In the genomic region with DNA sequence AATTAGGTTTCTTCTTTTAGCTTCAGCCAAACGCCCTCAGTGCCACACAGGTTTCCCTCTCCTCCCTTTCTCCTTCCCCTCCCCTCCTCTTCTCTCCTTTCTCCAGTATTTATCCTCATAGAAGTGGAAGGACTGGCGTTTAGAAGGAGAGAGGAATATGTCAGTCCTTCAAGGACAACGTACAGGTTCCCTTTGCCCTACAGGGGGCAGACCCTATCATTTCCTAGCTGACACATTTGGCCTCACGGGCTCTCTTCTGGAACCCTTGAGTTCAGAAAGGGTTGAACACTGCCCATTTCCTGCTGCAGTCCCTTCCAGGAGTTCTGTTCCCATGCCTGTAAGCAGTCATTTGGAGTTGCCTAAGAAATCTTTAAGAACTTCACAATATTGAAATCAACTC, we compare ENCODE assay signal across 2 cellular contexts.
TF ChIP-seq lines count a peak whose summit lies in the region.

No MANE protein-coding gene starts in this region.

TF ChIP-seq in A549, 52 proteins besides CTCF, POLR2A, EP300 and RAD21:
- no peak for TF ChIP-seq ESRRA (IDR thresholded peaks at IDR 0.05; ENCODE audit: borderline replicate concordance, low read length)
- peak; percentile 31; the same call in 1 of the 3 replicates for TF ChIP-seq SMC3 (IDR thresholded peaks at IDR 0.05)

TF ChIP-seq in H1, 55 proteins besides CTCF, POLR2A, EP300 and RAD21:
- TF ChIP-seq NRF1 (IDR thresholded peaks at IDR 0.05; ENCODE audit: low read depth, low read length) (no peak), GTF2F1 (IDR thresholded peaks at IDR 0.05; ENCODE audit: borderline replicate concordance, low read depth, low read length) (no peak), TCF12 (IDR thresholded peaks at IDR 0.05; ENCODE audit: low read depth, low read length) (no peak), POLR2AphosphoS5 (IDR thresholded peaks at IDR 0.05; ENCODE audit: low read depth, low read length) (no peak), EZH2 (IDR thresholded peaks at IDR 0.05; ENCODE audit: low read depth, low read length, severe bottlenecking) (no peak), SIRT6 (IDR thresholded peaks at IDR 0.05; ENCODE audit: low read length) (no peak), EGR1 (IDR thresholded peaks at IDR 0.05; ENCODE audit: borderline replicate concordance, low read depth, low read length) (no peak)
- TF ChIP-seq, protein P1, sequence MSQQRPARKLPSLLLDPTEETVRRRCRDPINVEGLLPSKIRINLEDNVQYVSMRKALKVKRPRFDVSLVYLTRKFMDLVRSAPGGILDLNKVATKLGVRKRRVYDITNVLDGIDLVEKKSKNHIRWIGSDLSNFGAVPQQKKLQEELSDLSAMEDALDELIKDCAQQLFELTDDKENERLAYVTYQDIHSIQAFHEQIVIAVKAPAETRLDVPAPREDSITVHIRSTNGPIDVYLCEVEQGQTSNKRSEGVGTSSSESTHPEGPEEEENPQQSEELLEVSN (IDR thresholded peaks at IDR 0.05), result no peak
